In the genomic region with DNA sequence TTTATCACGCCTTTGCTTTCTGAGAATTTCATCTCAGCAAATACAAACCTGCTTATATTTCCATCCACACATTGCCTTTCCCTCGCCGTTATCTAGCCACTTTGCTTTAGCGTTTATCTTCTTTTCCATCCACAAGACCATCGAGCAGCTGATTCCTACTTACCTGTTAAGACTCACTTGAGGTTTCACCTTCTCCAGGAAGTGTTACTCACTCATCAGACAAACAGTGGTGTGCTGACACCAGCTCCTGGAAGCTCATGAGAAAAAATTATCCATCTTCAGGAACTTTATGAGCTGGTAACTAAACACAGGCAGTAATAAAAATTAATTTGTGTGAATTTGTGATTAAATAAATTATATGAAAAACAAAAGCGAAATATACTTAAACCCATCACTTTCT, we compare ENCODE assay signal across 27 cellular contexts.
DNase-seq lines count a peak whose midpoint lies in the region; ATAC-seq, FAIRE-seq and TF ChIP-seq lines count a peak whose summit lies in the region.
"Had no signal": no experiment of that assay in that cellular context is flagged by ENCODE, and none has a peak within 500 bp of the region (broad histone marks: within the 10 kb centered on the region; RNA-seq: fewer than 3 reads in every experiment).

No MANE protein-coding gene starts in this region.

- CTCF ChIA-PET in Panc1 (lab: Charles Lee) = no interaction called here

- no peaks in the 10 kb centered on the region for H3K27me3 Mint-ChIP-seq in HFFc6 (ENCODE audit: insufficient read depth)
- no peaks in the 10 kb centered on the region for H3K27me3 Mint-ChIP-seq in nephron progenitor cell (ENCODE audit: low read depth, poor library complexity)
- H3K27me3 Mint-ChIP-seq: stimulated activated memory B cell treated with anti-CD40 and anti-IgM and Interleukin-4, amounts not matched to agents 10 μg/mL and 1 μg/mL and 100 μg/mL, for 72 hours had no signal

- no peaks in the 10 kb centered on the region for H3K79me2 ChIP-seq in MM.1S (ENCODE audit: low read length)

- H3K9me2 ChIP-seq in MM.1S (replicated peaks; ENCODE audit: insufficient read depth, low read length) = no peaks in the 10 kb centered on the region

- POLR2A ChIA-PET in Panc1 (lab: Charles Lee) = no interaction called here

- H3K27ac Mint-ChIP-seq in HFFc6 (peak overlapping the region; percentile 73), nephron progenitor cell (peak overlapping the region; percentile 5)
- H3K27ac Mint-ChIP-seq: activated naive CD4-positive, alpha-beta T cell treated with anti-CD3 and anti-CD28 coated beads, Interleukin-2, amount 50 U/mL, for 72 hours; activated T-helper 2 cell treated with anti-CD3 and anti-CD28 coated beads, Interferon-gamma antibody, Interleukin-2, Interleukin-4, amounts not matched to agents 10 μg/mL and 5 μg/mL and 100 μg/mL, durations not matched to agents 14 hours and 24 hours and 36 hours; CD8-positive, alpha-beta T cell; stimulated activated memory B cell treated with anti-CD40 and anti-IgM and Interleukin-4, amounts not matched to agents 10 μg/mL and 1 μg/mL and 100 μg/mL, for 72 hours had no signal

- H2AFZ ChIP-seq in MM.1S (ENCODE audit: low read length) = no peak overlapping the region

- H3K36me3 Mint-ChIP-seq in HFFc6 (ENCODE audit: low read depth) (0 out of 2 replicates have a peak, but pooled peaks cover 4% of the 10 kb centered on the region), nephron progenitor cell (ENCODE audit: low read depth) (peaks cover 5% of the 10 kb centered on the region)
- H3K36me3 Mint-ChIP-seq: CD8-positive, alpha-beta T cell; stimulated activated memory B cell treated with anti-CD40 and anti-IgM and Interleukin-4, amounts not matched to agents 10 μg/mL and 1 μg/mL and 100 μg/mL, for 72 hours had no signal

- H3K9me3 ChIP-seq in Panc1 (ENCODE audit: control insufficient read depth, insufficient read depth, low read depth, low read length) = 0 out of 2 replicates have a peak, but pooled peaks cover 2% of the 10 kb centered on the region
- H3K9me3 ChIP-seq in MM.1S (replicated peaks; ENCODE audit: insufficient read depth, low read length) = no peaks in the 10 kb centered on the region
- H3K9me3 ChIP-seq: BE2C, esophagus squamous epithelium, pancreas, Peyer's patch had no signal

- TF ChIP-seq CTCF in HFFc6 (IDR thresholded peaks at IDR 0.05) = no peak
- no peak for TF ChIP-seq CTCF in Panc1 (IDR thresholded peaks at IDR 0.05)
- TF ChIP-seq CTCF in nephron progenitor cell (IDR thresholded peaks at IDR 0.05) = no peak
- no peak for TF ChIP-seq CTCF in MM.1S (IDR thresholded peaks at IDR 0.05; ENCODE audit: low read length)

- H3K4me1 ChIP-seq in Panc1 (ENCODE audit: control insufficient read depth, insufficient read depth, low read length) (peaks cover 6% of the 10 kb centered on the region; the same call in 1 of the 2 replicates), MM.1S (ENCODE audit: low read length) (no peaks in the 10 kb centered on the region)
- H3K4me1 ChIP-seq: BE2C, esophagus squamous epithelium, pancreas, Peyer's patch, transverse colon had no signal

- H3K4me3 Mint-ChIP-seq in HFFc6 (peak overlapping the region; percentile 75; the same call in 1 of the 2 replicates), nephron progenitor cell (peak overlapping the region; percentile 1)
- H3K4me3 Mint-ChIP-seq: CD8-positive, alpha-beta T cell; neural crest cell; stimulated activated memory B cell treated with anti-CD40 and anti-IgM and Interleukin-4, amounts not matched to agents 10 μg/mL and 1 μg/mL and 100 μg/mL, for 72 hours had no signal

- H3K9me3 Mint-ChIP-seq in HFFc6 (no peaks in the 10 kb centered on the region), nephron progenitor cell (peaks cover 21% of the 10 kb centered on the region)

- no peak for FAIRE-seq in urothelium cell line (lab: Jason Lieb, UNC)
- FAIRE-seq: colon, GM12891, pancreas had no signal

- intact Hi-C loops in Panc1 (cut with micrococcal nuclease; ENCODE audit: unreplicated experiment) = no loop called here

- in situ Hi-C loops in Panc1 (cut with HindIII; ENCODE audit: low pct_unique_long_range_greater_than_20kb, low sequenced_read_pairs) = no loop called here

- DNase-seq in HFFc6 = no peak
- DNase-seq in Panc1 (ENCODE audit: low read depth, low spot score) = no peak
- DNase-seq in epithelial cell of prostate (ENCODE audit: low read depth, low spot score) = peak; percentile 74
- no peak for DNase-seq in nephron progenitor cell
- no peak for DNase-seq in urothelium cell line (ENCODE audit: low spot score)
- DNase-seq in NCI-H2171 treated with DMSO at 0.1 percent for 48 hours (lab: John Stamatoyannopoulos, UW) = no peak
- no peak for DNase-seq in MM.1S
- DNase-seq: activated CD4-positive, alpha-beta T cell treated with anti-CD3 and anti-CD28 coated beads for 4 hours; BE2C; CD8-positive, alpha-beta T cell; effector CD8-positive, alpha-beta T cell; esophagus squamous epithelium; KG1; NCI-H1930; NCI-H526 treated with DMSO at 0.1 percent for 48 hours; pancreas; Peyer's patch; transverse colon; WERI-Rb-1 had no signal

- H3F3A ChIP-seq in MM.1S (ENCODE audit: insufficient read depth, low read length) = no peaks in the 10 kb centered on the region

- H3K27ac ChIP-seq in Panc1 (ENCODE audit: low read length) = peak overlapping the region; percentile 61
- peak overlapping the region; percentile 88 for H3K27ac ChIP-seq in epithelial cell of prostate
- H3K27ac ChIP-seq in MM.1S (ENCODE audit: low read length) = no peak overlapping the region
- H3K27ac ChIP-seq: esophagus squamous epithelium, pancreas, Peyer's patch, transverse colon, WERI-Rb-1 had no signal

- ATAC-seq in Panc1 (peak; percentile 75), GM18907 (IDR thresholded peaks at IDR 0.05; ENCODE audit: unreplicated experiment) (no peak)
- ATAC-seq: activated naive CD4-positive, alpha-beta T cell treated with anti-CD3 and anti-CD28 coated beads, Interleukin-2, amount 50 U/mL, for 72 hours; CD8-positive, alpha-beta T cell; pancreas; stimulated activated memory B cell treated with anti-CD40 and anti-IgM and Interleukin-4, amounts not matched to agents 10 μg/mL and 1 μg/mL and 100 μg/mL, for 72 hours had no signal

- peaks cover 42% of the 10 kb centered on the region for H3K4me1 Mint-ChIP-seq in HFFc6 (ENCODE audit: low read depth)
- H3K4me1 Mint-ChIP-seq in nephron progenitor cell = peaks cover 31% of the 10 kb centered on the region
- H3K4me1 Mint-ChIP-seq: neural crest cell; stimulated activated memory B cell treated with anti-CD40 and anti-IgM and Interleukin-4, amounts not matched to agents 10 μg/mL and 1 μg/mL and 100 μg/mL, for 72 hours had no signal

- H3K4me2 ChIP-seq in MM.1S (ENCODE audit: low read depth, low read length) = no peak overlapping the region

- H3K9ac ChIP-seq in MM.1S (ENCODE audit: low read length) = no peak overlapping the region

- no TSS peak for BruUV-seq in Panc1 (replicated peaks; lab: Mats Ljungman, UMichigan)

- H3K36me3 ChIP-seq in Panc1 (ENCODE audit: control insufficient read depth, insufficient read depth, low read length) = no peaks in the 10 kb centered on the region
- no peaks in the 10 kb centered on the region for H3K36me3 ChIP-seq in MM.1S (replicated peaks; ENCODE audit: insufficient read depth, low read length)
- H3K36me3 ChIP-seq: BE2C, esophagus squamous epithelium, pancreas, Peyer's patch, transverse colon, WERI-Rb-1 had no signal

- H3K4me3 ChIP-seq in Panc1 (ENCODE audit: low read depth in 2 of 2, low read length in 2 of 2) (peak overlapping the region in 1 of 2 experiments; percentile 32; a peak in 1 of 4 replicates), MM.1S (ENCODE audit: low read length) (no peak overlapping the region)
- H3K4me3 ChIP-seq: esophagus squamous epithelium, lung, pancreas, Peyer's patch, transverse colon had no signal

- H3K27me3 ChIP-seq in Panc1 (ENCODE audit: control insufficient read depth, insufficient read depth, low read length) = no peaks in the 10 kb centered on the region
- no peaks in the 10 kb centered on the region for H3K27me3 ChIP-seq in MM.1S (replicated peaks; ENCODE audit: insufficient read depth, low read length)
- H3K27me3 ChIP-seq: BE2C, esophagus squamous epithelium, pancreas, Peyer's patch, transverse colon had no signal

- H4K20me1 ChIP-seq in MM.1S (ENCODE audit: insufficient read depth, low read length) = no peaks in the 10 kb centered on the region
